In genomic region chr5:72478684-72479083, GRCh38 we compare ENCODE assay signal across 27 cellular contexts. TPM values are rescaled to one million over a fixed set of nuclear protein-coding genes. Genes with fewer than 3 reads are reported as not detected.
DNase-seq lines count a peak whose midpoint lies in the region; ATAC-seq and TF ChIP-seq lines count a peak whose summit lies in the region.
"Had no signal": no experiment of that assay in that cellular context is flagged by ENCODE, and none has a peak within 500 bp of the region (broad histone marks: within the 10 kb centered on the region; RNA-seq: fewer than 3 reads in every experiment).

No MANE protein-coding gene starts in this region.

- TF ChIP-seq POLR2A in breast epithelium (IDR thresholded peaks at IDR 0.05): no peak

- H3K9me3 ChIP-seq in breast epithelium (no peaks in the 10 kb centered on the region), lung (ENCODE audit: control insufficient read depth in 2 of 2, insufficient read depth in 1 of 2, low read length in 1 of 2) (no peaks in the 10 kb centered on the region), thoracic aorta (no peaks in the 10 kb centered on the region)
- H3K9me3 ChIP-seq: BLaER1, spleen, thyroid gland had no signal

- H3K27me3 ChIP-seq in breast epithelium (no peaks in the 10 kb centered on the region), lung (ENCODE audit: control insufficient read depth, insufficient read depth) (no peaks in the 10 kb centered on the region), thoracic aorta (replicated peaks; ENCODE audit: insufficient read depth) (no peaks in the 10 kb centered on the region)
- H3K27me3 ChIP-seq: BLaER1, foreskin keratinocyte, spleen, thyroid gland had no signal

- H3K27me3 Mint-ChIP-seq in MCF 10A (ENCODE audit: insufficient read depth, unreplicated experiment) (no peaks in the 10 kb centered on the region), T-cell (peaks cover 5 to 18% of the 10 kb centered on the region in 2 donors)

- H3K4me3 Mint-ChIP-seq in MCF 10A (ENCODE audit: unreplicated experiment) (no peak overlapping the region), T-cell (no peak overlapping the region)
- H3K4me3 Mint-ChIP-seq: activated naive CD8-positive, alpha-beta T cell treated with anti-CD3 and anti-CD28 coated beads, Interleukin-2, amount 50 U/mL, for 24 hours; IgD-negative memory B cell had no signal

- POLR2A ChIA-PET in MCF 10A (lab: Yijun Ruan, JAX): interaction anchor here (0.7 to 2.6 kb wide), 5 partner anchors 7 to 121 kb away, joined by 3 to 7 read pairs (median 3); no protein-coding TSS in a partner anchor
- POLR2A ChIA-PET in T-cell (lab: Charles Lee): no interaction called here

- intact Hi-C loops in MCF 10A (cut with micrococcal nuclease) (no loop called here), breast epithelium (cut with DNase I; ENCODE audit: low total_unique reads) (no loop called here)

- H3K9me3 Mint-ChIP-seq in MCF 10A (ENCODE audit: unreplicated experiment): no peaks in the 10 kb centered on the region
- H3K9me3 Mint-ChIP-seq in T-cell: no peaks in the 10 kb centered on the region
- H3K9me3 Mint-ChIP-seq: activated naive CD8-positive, alpha-beta T cell treated with anti-CD3 and anti-CD28 coated beads, Interleukin-2, amount 50 U/mL, for 24 hours; activated T-helper 2 cell treated with anti-CD3 and anti-CD28 coated beads, Interferon-gamma antibody, Interleukin-2, Interleukin-4, amounts not matched to agents 10 μg/mL and 5 μg/mL and 100 μg/mL, durations not matched to agents 14 hours and 24 hours and 36 hours had no signal

- H3K36me3 Mint-ChIP-seq in MCF 10A (ENCODE audit: insufficient read depth, unreplicated experiment): no peaks in the 10 kb centered on the region
- no peaks in the 10 kb centered on the region for H3K36me3 Mint-ChIP-seq in T-cell

- BruUV-seq in MCF 10A (replicated peaks; lab: Mats Ljungman, UMichigan): no TSS peak

- TF ChIP-seq CTCF in MCF 10A (IDR thresholded peaks at IDR 0.05; ENCODE audit: unreplicated experiment) (no peak), breast epithelium (IDR thresholded peaks at IDR 0.05) (no peak), lung (IDR thresholded peaks at IDR 0.05; ENCODE audit: control extremely low read depth, extremely low read depth) (no peak), thoracic aorta (IDR thresholded peaks at IDR 0.05) (no peak)

- 58 to 78% methylated on average over 1 of the region's 1 CpG for WGBS in lung, 2 donors

- H3K4me1 Mint-ChIP-seq in MCF 10A (ENCODE audit: insufficient read depth, unreplicated experiment) (peaks cover 15% of the 10 kb centered on the region), T-cell (no peaks in the 10 kb centered on the region)
- H3K4me1 Mint-ChIP-seq: activated naive CD8-positive, alpha-beta T cell treated with anti-CD3 and anti-CD28 coated beads, Interleukin-2, amount 50 U/mL, for 24 hours had no signal

- ATAC-seq in lung (ENCODE audit: insufficient read depth, low FRiP score): peak; percentile 19
- ATAC-seq in thoracic aorta (ENCODE audit: insufficient number of reproducible peaks, low FRiP score, low read depth): peak; percentile 69
- no peak for ATAC-seq in T-cell (replicated peaks in 1 of 4)
- ATAC-seq: activated naive CD8-positive, alpha-beta T cell treated with anti-CD3 and anti-CD28 coated beads, Interleukin-2, amount 50 U/mL, for 24 hours; GM12878 had no signal

- H3K27ac Mint-ChIP-seq in MCF 10A (ENCODE audit: low read depth, unreplicated experiment) (peak overlapping the region; percentile 18), T-cell (no peak overlapping the region)
- H3K27ac Mint-ChIP-seq: activated naive CD8-positive, alpha-beta T cell treated with anti-CD3 and anti-CD28 coated beads, Interleukin-2, amount 50 U/mL, for 24 hours; activated T-helper 2 cell treated with anti-CD3 and anti-CD28 coated beads, Interferon-gamma antibody, Interleukin-2, Interleukin-4, amounts not matched to agents 10 μg/mL and 5 μg/mL and 100 μg/mL, durations not matched to agents 14 hours and 24 hours and 36 hours; IgD-negative memory B cell had no signal

- H3K4me1 ChIP-seq in breast epithelium: no peaks in the 10 kb centered on the region
- peaks cover 2 to 15% of the 10 kb centered on the region in 2 donors for H3K4me1 ChIP-seq in lung (ENCODE audit: control insufficient read depth in 2 of 2, insufficient read depth in 2 of 2, low read length in 2 of 2)
- H3K4me1 ChIP-seq in thoracic aorta (ENCODE audit: control insufficient read depth in 1 of 2, low read depth in 2 of 2): peaks cover 11 to 20% of the 10 kb centered on the region in 2 donors
- H3K4me1 ChIP-seq: BLaER1, foreskin keratinocyte, parathyroid adenoma, thyroid gland had no signal

- DNase-seq in MCF 10A (ENCODE audit: unreplicated experiment) (peak; percentile 67), breast epithelium (ENCODE audit: low spot score in 2 of 2) (no peak), fibroblast of gingiva (ENCODE audit: low read depth) (peak; percentile 54), lung (ENCODE audit: low spot score) (no peak), thoracic aorta (ENCODE audit: low spot score) (no peak), SHP77 treated with DMSO at 0.1 percent for 48 hours (lab: John Stamatoyannopoulos, UW) (no peak), NOMO-1 treated with dmso at 0.1 percent for 144 hours (lab: John Stamatoyannopoulos, UW; ENCODE audit: unreplicated experiment) (no peak), T-cell (no peak)
- DNase-seq: activated CD4-positive, CD25-positive, alpha-beta regulatory T cell treated with anti-CD3 and anti-CD28 coated beads, Interleukin-2, amount 50 U/mL, for 72 hours; activated naive CD8-positive, alpha-beta T cell treated with anti-CD3 and anti-CD28 coated beads, Interleukin-2, amount 50 U/mL, for 24 hours; cerebellar nuclear complex; effector CD8-positive, alpha-beta T cell; foreskin keratinocyte; NCI-H1048; NCI-H2107; NCI-H774; spleen; T-helper 9 cell; thyroid gland had no signal

- CTCF ChIA-PET in MCF 10A (lab: Yijun Ruan, JAX): interaction anchor here (0.8 kb wide), 1 partner anchor 122 kb away, joined by 5 read pairs; no protein-coding TSS in a partner anchor
- CTCF ChIA-PET in T-cell (lab: Charles Lee): no interaction called here

- peak overlapping the region in 1 of 2 donors; percentile 16 for H3K27ac ChIP-seq in breast epithelium
- peak overlapping the region in 1 of 2 donors; percentile 21 for H3K27ac ChIP-seq in lung (ENCODE audit: low read depth in 1 of 2, low read length in 1 of 2)
- peak overlapping the region; percentile 59 to 79 for H3K27ac ChIP-seq in thoracic aorta
- H3K27ac ChIP-seq: 22Rv1, BLaER1, foreskin keratinocyte, HL-60, parathyroid adenoma, SK-N-MC, thyroid gland had no signal

- no peak overlapping the region for H3K4me3 ChIP-seq in breast epithelium
- H3K4me3 ChIP-seq in lung: no peak overlapping the region
- no peak overlapping the region for H3K4me3 ChIP-seq in thoracic aorta
- H3K4me3 ChIP-seq: BLaER1, GM12878, SK-N-MC, spleen, thyroid gland had no signal

- H3K36me3 ChIP-seq in breast epithelium (no peaks in the 10 kb centered on the region), lung (ENCODE audit: control insufficient read depth in 2 of 2, insufficient read depth in 2 of 2, low read length in 2 of 2) (peaks cover 0 to 2% of the 10 kb centered on the region in 2 donors), thoracic aorta (no peaks in the 10 kb centered on the region)
- H3K36me3 ChIP-seq: BLaER1, spleen, thyroid gland had no signal

RNA-seq across cellular contexts. Expression of gene ZNF366, which starts 28.5 kb away (rescaled TPM):
- total RNA-seq in MCF 10A (2022) (not detected in 2 replicates), breast epithelium (1 to 10 TPM; 1.9 to 5.2 (median 2.6) TPM), lung (1 to 10 TPM; 4.3 to 6.0 TPM), thoracic aorta (1 to 10 TPM; 2.2 to 3.1 TPM), T-cell (under 1 TPM in 2 of 5 donors, not detected in 3; 0.13 to 0.14 TPM)
- 1 to 10 TPM in 1 of 2 donors, under 1 TPM in 1; 0.73 to 3.0 TPM for polyA plus RNA-seq in lung
- total RNA-seq: activated T-helper 2 cell treated with anti-CD3 and anti-CD28 coated beads, Interferon-gamma antibody, Interleukin-2, Interleukin-4, amounts not matched to agents 10 μg/mL and 5 μg/mL and 100 μg/mL, durations not matched to agents 14 hours and 24 hours and 36 hours; foreskin keratinocyte had no signal
- polyA plus RNA-seq: foreskin keratinocyte, IgD-negative memory B cell had no signal

Comparison
In these comparisons a context has a peak if more than half of its experiments do, and no peak if none do; other contexts are left out.
1. DNase-seq: peak in MCF 10A (single experiment) and fibroblast of gingiva (single experiment); none in breast epithelium (0 of 2), lung (single experiment), thoracic aorta (single experiment), SHP77 treated with DMSO at 0.1 percent for 48 hours (single experiment), NOMO-1 treated with dmso at 0.1 percent for 144 hours (single experiment) and T-cell (0 of 34).
2. ATAC-seq: peak in lung (single experiment) and thoracic aorta (single experiment); none in T-cell (0 of 4).